In genomic region chr2:39989888-39990287, GRCh38 we compare ENCODE assay signal across 17 cellular contexts.
"Had no signal": no experiment of that assay in that cellular context is flagged by ENCODE, and none has a peak within 500 bp of the region (broad histone marks: within the 10 kb centered on the region; RNA-seq: fewer than 3 reads in every experiment).

No MANE protein-coding gene starts in this region.

- H3K4me1 ChIP-seq: body of pancreas, left lung had no signal

- H3K27me3 ChIP-seq: body of pancreas, cardiac muscle cell, heart right ventricle, left lung had no signal

- H3K27ac ChIP-seq: body of pancreas, cardiac muscle cell, heart right ventricle, left lung, thoracic aorta had no signal

- ATAC-seq: activated T-helper 17 cell treated with anti-CD3 and anti-CD28 coated beads, Interleukin-2, amount 50 U/mL, for 72 hours; body of pancreas; heart right ventricle; left lung; naive thymus-derived CD8-positive, alpha-beta T cell; stimulated activated naive B cell treated with anti-CD40 and anti-IgM and Interleukin-4, amounts not matched to agents 10 μg/mL and 1 μg/mL and 100 μg/mL, for 72 hours had no signal

- DNase-seq: activated CD4-positive, alpha-beta T cell treated with anti-CD3 and anti-CD28 coated beads for 1 hour; activated naive CD4-positive, alpha-beta T cell treated with Interleukin-2 at 50 U/mL for 16 hours; activated naive CD8-positive, alpha-beta T cell treated with anti-CD3 and anti-CD28 coated beads, Interleukin-2, amount 10 ng/mL, durations not matched to agents 7 days and 5 days; activated T-cell treated with anti-CD3 and anti-CD28 coated beads, Interleukin-2, amount 50 U/mL, for 1 hour; body of pancreas; heart right ventricle; immature natural killer cell; left lung; naive thymus-derived CD8-positive, alpha-beta T cell; retina; stimulated activated CD4-positive, alpha-beta T cell treated with anti-CD3 and anti-CD28 coated beads, Interleukin-2, amount 100 ng/mL, for 48 hours; stimulated activated CD8-positive, alpha-beta memory T cell treated with anti-CD3 and anti-CD28 coated beads, Interleukin-4, amount 100 ng/mL, for 48 hours; stimulated activated naive B cell treated with anti-CD40 and anti-IgM and Interleukin-4, amounts not matched to agents 10 μg/mL and 1 μg/mL and 100 μg/mL, for 72 hours had no signal

- H3K9me3 ChIP-seq: body of pancreas, heart right ventricle, left lung, thoracic aorta had no signal

- H3K36me3 ChIP-seq: cardiac muscle cell, heart right ventricle, left lung, thoracic aorta had no signal

- H3K4me3 ChIP-seq: body of pancreas, cardiac muscle cell, heart right ventricle, left lung, lung, thoracic aorta had no signal
